In genomic region chr22:50356186-50356585, GRCh38 we compare ENCODE assay signal across 35 cellular contexts. TPM values are rescaled to one million over a fixed set of nuclear protein-coding genes. Genes with fewer than 3 reads are reported as not detected.
DNase-seq lines count a peak whose midpoint lies in the region; ATAC-seq and TF ChIP-seq lines count a peak whose summit lies in the region.
"Had no signal": no experiment of that assay in that cellular context is flagged by ENCODE, and none has a peak within 500 bp of the region (broad histone marks: within the 10 kb centered on the region; RNA-seq: fewer than 3 reads in every experiment).

No MANE protein-coding gene starts in this region.

- no peak overlapping the region for H2AK5ac ChIP-seq in trophoblast cell (ENCODE audit: low read length)

- H3K4me1 Mint-ChIP-seq in activated T-cell treated with anti-CD3 and anti-CD28 coated beads, Interleukin-2, amount 50 U/mL, for 24 hours (ENCODE audit: low read depth): peaks cover 36% of the 10 kb centered on the region
- H3K4me1 Mint-ChIP-seq in T-helper 17 cell: peaks cover 15% of the 10 kb centered on the region
- peaks cover 18% of the 10 kb centered on the region for H3K4me1 Mint-ChIP-seq in stimulated activated effector memory CD8-positive, alpha-beta T cell treated with anti-CD3 and anti-CD28 coated beads, Interleukin-12 subunit alpha, Interleukin-12 subunit beta, amount 100 ng/mL, for 72 hours

- H3K27ac Mint-ChIP-seq in activated T-cell treated with anti-CD3 and anti-CD28 coated beads, Interleukin-2, amount 50 U/mL, for 24 hours: peak overlapping the region; percentile 11
- H3K27ac Mint-ChIP-seq in T-helper 17 cell: peak overlapping the region; percentile 4
- peak overlapping the region; percentile 23 for H3K27ac Mint-ChIP-seq in stimulated activated effector memory CD8-positive, alpha-beta T cell treated with anti-CD3 and anti-CD28 coated beads, Interleukin-12 subunit alpha, Interleukin-12 subunit beta, amount 100 ng/mL, for 72 hours
- H3K27ac Mint-ChIP-seq: B cell; CD4-positive, alpha-beta T cell; CD8-positive, alpha-beta T cell had no signal

- H3K4me3 ChIP-seq in trophoblast cell (ENCODE audit: low read depth, low read length): no peak overlapping the region
- H3K4me3 ChIP-seq: A549; BLaER1; BLaER1 treated with 17β-estradiol and CSF1 and Interleukin-3, amounts not matched to agents 10 nM and 100 nM had no signal

- no peaks in the 10 kb centered on the region for H3K27me3 Mint-ChIP-seq in activated T-cell treated with anti-CD3 and anti-CD28 coated beads, Interleukin-2, amount 50 U/mL, for 24 hours
- H3K27me3 Mint-ChIP-seq in T-helper 17 cell: no peaks in the 10 kb centered on the region
- H3K27me3 Mint-ChIP-seq: B cell; CD4-positive, alpha-beta memory T cell; CD4-positive, alpha-beta T cell; CD4-positive, CD25-positive, alpha-beta regulatory T cell; CD8-positive, alpha-beta memory T cell had no signal

- DNase-seq in activated T-cell treated with anti-CD3 and anti-CD28 coated beads, Interleukin-2, amount 50 U/mL, for 24 hours: no peak
- no peak for DNase-seq in activated T-cell treated with anti-CD3 and anti-CD28 coated beads, Interleukin-2, amount 50 U/mL, for 48 hours
- DNase-seq in T-helper 17 cell (no peak), trophoblast cell (peak; percentile 58 to 74), SKM-1 treated with dmso at 0.1 percent for 144 hours (lab: John Stamatoyannopoulos, UW; ENCODE audit: unreplicated experiment) (no peak), T-helper 1 cell (no peak), GM10248 (ENCODE audit: extremely low spot score) (no peak)
- no peak for DNase-seq in stimulated activated effector memory CD8-positive, alpha-beta T cell treated with anti-CD3 and anti-CD28 coated beads, Interleukin-12 subunit alpha, Interleukin-12 subunit beta, amount 100 ng/mL, for 72 hours (ENCODE audit: low spot score in 2 of 2)
- DNase-seq: 8988T; ACHN; AML-193; BE2C; C1 segment of cervical spinal cord; Caco-2; Calu3; CD4-positive, alpha-beta memory T cell; CD4-positive, alpha-beta T cell; CD4-positive, CD25-positive, alpha-beta regulatory T cell; CD8-positive, alpha-beta memory T cell; CD8-positive, alpha-beta T cell; COR-L47; DMS 273 treated with DMSO at 0.1 percent for 48 hours; DMS153; DMS53; DMS79; DMS79 treated with DMSO at 0.1 percent for 48 hours; DND-41; EL had no signal

- H3K9me3 ChIP-seq in T-helper 17 cell (ENCODE audit: control insufficient read depth, low read length, poor library complexity, severe bottlenecking) (no peaks in the 10 kb centered on the region), trophoblast cell (ENCODE audit: insufficient read depth, low read depth, low read length) (peaks cover 2% of the 10 kb centered on the region)
- H3K9me3 ChIP-seq: A549; BE2C; BLaER1; BLaER1 treated with 17β-estradiol and CSF1 and Interleukin-3, amounts not matched to agents 10 nM and 100 nM; Caco-2 had no signal

- H3K36me3 Mint-ChIP-seq in activated T-cell treated with anti-CD3 and anti-CD28 coated beads, Interleukin-2, amount 50 U/mL, for 24 hours (ENCODE audit: low read depth): peaks cover 68% of the 10 kb centered on the region
- H3K36me3 Mint-ChIP-seq in T-helper 17 cell (ENCODE audit: low read depth): peaks cover 5% of the 10 kb centered on the region
- H3K36me3 Mint-ChIP-seq in stimulated activated effector memory CD8-positive, alpha-beta T cell treated with anti-CD3 and anti-CD28 coated beads, Interleukin-12 subunit alpha, Interleukin-12 subunit beta, amount 100 ng/mL, for 72 hours: peaks cover 60% of the 10 kb centered on the region

- ATAC-seq in T-helper 17 cell: no peak
- no peak for ATAC-seq in stimulated activated effector memory CD8-positive, alpha-beta T cell treated with anti-CD3 and anti-CD28 coated beads, Interleukin-12 subunit alpha, Interleukin-12 subunit beta, amount 100 ng/mL, for 72 hours
- ATAC-seq: A549; CD8-positive, alpha-beta T cell had no signal

- H3K79me2 ChIP-seq in trophoblast cell (ENCODE audit: control insufficient read depth, insufficient read depth, low read length, poor library complexity): peaks cover 2% of the 10 kb centered on the region

- H4K8ac ChIP-seq in trophoblast cell (ENCODE audit: low read depth, low read length): no peak overlapping the region

- H3K4me1 ChIP-seq in trophoblast cell (ENCODE audit: control insufficient read depth in 1 of 2, insufficient read depth in 2 of 2, low read length in 2 of 2): peaks cover 0 to under 1% of the 10 kb centered on the region in 2 experiments
- H3K4me1 ChIP-seq: A549, BE2C, Caco-2 had no signal

- H2BK12ac ChIP-seq in trophoblast cell (ENCODE audit: low read length): no peak overlapping the region

- H3K4ac ChIP-seq in trophoblast cell (ENCODE audit: low read depth, low read length): no peak overlapping the region

- no peaks in the 10 kb centered on the region for H3K9me3 Mint-ChIP-seq in activated T-cell treated with anti-CD3 and anti-CD28 coated beads, Interleukin-2, amount 50 U/mL, for 24 hours
- no peaks in the 10 kb centered on the region for H3K9me3 Mint-ChIP-seq in stimulated activated effector memory CD8-positive, alpha-beta T cell treated with anti-CD3 and anti-CD28 coated beads, Interleukin-12 subunit alpha, Interleukin-12 subunit beta, amount 100 ng/mL, for 72 hours
- H3K9me3 Mint-ChIP-seq: CD4-positive, alpha-beta memory T cell; CD4-positive, alpha-beta T cell; CD4-positive, CD25-positive, alpha-beta regulatory T cell; CD8-positive, alpha-beta memory T cell; CD8-positive, alpha-beta T cell had no signal

- no peak overlapping the region for H3K4me2 ChIP-seq in trophoblast cell (ENCODE audit: low read length)
- H3K4me2 ChIP-seq: A549; BLaER1; BLaER1 treated with 17β-estradiol and CSF1 and Interleukin-3, amounts not matched to agents 10 nM and 100 nM had no signal

- CTCF ChIA-PET in GM10248 (lab: Yijun Ruan, JAX): interaction anchor here (0.7 kb wide), 1 partner anchor 113 kb away, joined by 3 read pairs; no protein-coding TSS in a partner anchor

- no peaks in the 10 kb centered on the region for H3K79me1 ChIP-seq in trophoblast cell (ENCODE audit: low read length)

- no peak overlapping the region for H4K12ac ChIP-seq in trophoblast cell (ENCODE audit: low read depth, low read length)

- TF ChIP-seq CTCF in GM10248 (IDR thresholded peaks at IDR 0.05; ENCODE audit: control extremely low read depth, extremely low read depth, low read depth, missing control alignments): no peak

- H3K4me3 Mint-ChIP-seq in activated T-cell treated with anti-CD3 and anti-CD28 coated beads, Interleukin-2, amount 50 U/mL, for 24 hours: no peak overlapping the region
- no peak overlapping the region for H3K4me3 Mint-ChIP-seq in T-helper 17 cell
- no peak overlapping the region for H3K4me3 Mint-ChIP-seq in stimulated activated effector memory CD8-positive, alpha-beta T cell treated with anti-CD3 and anti-CD28 coated beads, Interleukin-12 subunit alpha, Interleukin-12 subunit beta, amount 100 ng/mL, for 72 hours
- H3K4me3 Mint-ChIP-seq: B cell; CD14-positive monocyte; CD4-positive, alpha-beta memory T cell; CD4-positive, alpha-beta T cell; CD8-positive, alpha-beta T cell had no signal

- no peak overlapping the region for H3K18ac ChIP-seq in trophoblast cell (ENCODE audit: low read length)

- no peak overlapping the region for H3K14ac ChIP-seq in trophoblast cell (ENCODE audit: low read length)

- no peak overlapping the region for H2AFZ ChIP-seq in trophoblast cell (ENCODE audit: insufficient read depth, low read length, poor library complexity)

- H2BK120ac ChIP-seq in trophoblast cell (ENCODE audit: insufficient read depth, low read length, poor library complexity): no peak overlapping the region

- POLR2A ChIA-PET in GM10248 (lab: Yijun Ruan, JAX): no interaction called here

- no peak overlapping the region for H4K91ac ChIP-seq in trophoblast cell (ENCODE audit: low read depth, low read length)

- no peak overlapping the region for H2BK5ac ChIP-seq in trophoblast cell (ENCODE audit: low read depth, low read length, poor library complexity)

- H3K23ac ChIP-seq in trophoblast cell (ENCODE audit: low read length): no peak overlapping the region

- H3K27me3 ChIP-seq in trophoblast cell (ENCODE audit: insufficient read depth, low read length): no peaks in the 10 kb centered on the region
- H3K27me3 ChIP-seq: BE2C; BLaER1; BLaER1 treated with 17β-estradiol and CSF1 and Interleukin-3, amounts not matched to agents 10 nM and 100 nM had no signal

- peaks cover 9 to 15% of the 10 kb centered on the region in 2 experiments for H3K36me3 ChIP-seq in trophoblast cell (ENCODE audit: control insufficient read depth in 1 of 2, insufficient read depth in 2 of 2, low read length in 2 of 2)

- no peak overlapping the region for H3K27ac ChIP-seq in trophoblast cell (ENCODE audit: low read depth, low read length)
- H3K27ac ChIP-seq: 22Rv1; A549; BLaER1; BLaER1 treated with 17β-estradiol and CSF1 and Interleukin-3, amounts not matched to agents 10 nM and 100 nM; C4-2B had no signal

- no CpG with 5 or more reads among the region's 8 CpGs for WGBS in trophoblast cell (ENCODE audit: extremely low coverage, insufficient coverage, insufficient read length)

- H3K9ac ChIP-seq in trophoblast cell (ENCODE audit: low read length): no peak overlapping the region
- H3K9ac ChIP-seq: BLaER1; BLaER1 treated with 17β-estradiol and CSF1 and Interleukin-3, amounts not matched to agents 10 nM and 100 nM had no signal

RNA-seq across cellular contexts. Expression of gene PPP6R2, which starts 13.1 kb away (rescaled TPM):
- 10 to 100 TPM; 62.1 to 63.7 TPM for total RNA-seq in T-helper 17 cell
- polyA plus RNA-seq in trophoblast cell (2013): 25.5 and 25.7 TPM in 2 replicates

RNA-seq across cellular contexts. Expression of gene DENND6B, which starts 29.4 kb away (rescaled TPM):
- total RNA-seq in T-helper 17 cell: 1 to 10 TPM; 1.8 to 2.2 TPM
- polyA plus RNA-seq in trophoblast cell (2013): 0.97 and 1.2 TPM in 2 replicates

RNA-seq across cellular contexts. Expression of gene PLXNB2, which starts 48.7 kb away (rescaled TPM):
- total RNA-seq in T-helper 17 cell: 1 to 10 TPM; 3.0 to 7.6 TPM
- 61.9 and 66.1 TPM in 2 replicates for polyA plus RNA-seq in trophoblast cell (2013)

Comparison
In these comparisons a context has a peak if more than half of its experiments do, and no peak if none do; other contexts are left out.
1. DNase-seq: peak in trophoblast cell (2 of 2); none in activated T-cell treated with anti-CD3 and anti-CD28 coated beads, Interleukin-2, amount 50 U/mL, for 24 hours (single experiment), activated T-cell treated with anti-CD3 and anti-CD28 coated beads, Interleukin-2, amount 50 U/mL, for 48 hours (0 of 2), T-helper 17 cell (0 of 3), stimulated activated effector memory CD8-positive, alpha-beta T cell treated with anti-CD3 and anti-CD28 coated beads, Interleukin-12 subunit alpha, Interleukin-12 subunit beta, amount 100 ng/mL, for 72 hours (0 of 2), SKM-1 treated with dmso at 0.1 percent for 144 hours (single experiment), T-helper 1 cell (0 of 5) and GM10248 (single experiment).
2. Peak in every context shown above with its lines, with median percentiles within 50 percentile points of each other: H3K27ac Mint-ChIP-seq.